32 cellular contexts compared by ENCODE assay signal in genomic region chr5:150103678-150104549, GRCh38. TPM values are rescaled to one million over a fixed set of nuclear protein-coding genes. Genes with fewer than 3 reads are reported as not detected.
DNase-seq lines count a peak whose midpoint lies in the region; ATAC-seq and TF ChIP-seq lines count a peak whose summit lies in the region.
"Had no signal": no experiment of that assay in that cellular context is flagged by ENCODE, and none has a peak within 500 bp of the region (broad histone marks: within the 10 kb centered on the region; RNA-seq: fewer than 3 reads in every experiment).

No MANE protein-coding gene starts in this region.

- H3K36me3 ChIP-seq in right atrium auricular region (no peaks in the 10 kb centered on the region), trophoblast cell (ENCODE audit: control insufficient read depth in 1 of 2, insufficient read depth in 2 of 2, low read length in 2 of 2) (peaks cover 2% of the 10 kb centered on the region in 2 experiments), mesendoderm (ENCODE audit: control insufficient read depth, insufficient read depth, low read length) (no peaks in the 10 kb centered on the region)
- H3K36me3 ChIP-seq: brain microvascular endothelial cell, neural progenitor cell, right lobe of liver had no signal

- H3K36me3 Mint-ChIP-seq in activated naive CD4-positive, alpha-beta T cell treated with anti-CD3 and anti-CD28 coated beads, Interleukin-2, amount 50 U/mL, for 72 hours, result no peaks in the 10 kb centered on the region
- H3K36me3 Mint-ChIP-seq: immature natural killer cell, memory B cell, neural progenitor cell, type B pancreatic cell had no signal

- H3K4me3 ChIP-seq in right atrium auricular region (no peak overlapping the region), trophoblast cell (ENCODE audit: low read depth, low read length) (no peak overlapping the region), mesendoderm (ENCODE audit: low read length) (no peak overlapping the region)
- H3K4me3 ChIP-seq: neural progenitor cell, PC-9, right lobe of liver had no signal

- TF ChIP-seq CTCF in right atrium auricular region (IDR thresholded peaks at IDR 0.05), result no peak

- H4K5ac ChIP-seq in mesendoderm (ENCODE audit: low read length), result no peak overlapping the region

- H4K12ac ChIP-seq in trophoblast cell (ENCODE audit: low read depth, low read length), result no peak overlapping the region

- WGBS in trophoblast cell (ENCODE audit: extremely low coverage, insufficient coverage, insufficient read length), result no CpG with 5 or more reads among the region's 5 CpGs
- WGBS in mesendoderm (ENCODE audit: extremely low coverage, insufficient coverage, low lambda C conversion rate), result no CpG with 5 or more reads among the region's 5 CpGs

- no peaks in the 10 kb centered on the region for H3K4me1 ChIP-seq in right atrium auricular region
- peaks cover 27 to 35% of the 10 kb centered on the region in 2 experiments for H3K4me1 ChIP-seq in trophoblast cell (ENCODE audit: control insufficient read depth in 1 of 2, insufficient read depth in 2 of 2, low read length in 2 of 2)
- H3K4me1 ChIP-seq in mesendoderm (ENCODE audit: control insufficient read depth, low read depth, low read length), result no peaks in the 10 kb centered on the region
- H3K4me1 ChIP-seq: neural progenitor cell, right lobe of liver had no signal

- no peak overlapping the region for H2BK5ac ChIP-seq in trophoblast cell (ENCODE audit: low read depth, low read length, poor library complexity)
- no peak overlapping the region for H2BK5ac ChIP-seq in mesendoderm (ENCODE audit: low read length)

- H4K91ac ChIP-seq in trophoblast cell (ENCODE audit: low read depth, low read length), result peak overlapping the region; percentile 22

- DNase-seq in right atrium auricular region (ENCODE audit: low spot score) (peak; percentile 56), cardiac septum (ENCODE audit: low spot score) (no peak), iPS-NIHi11 (ENCODE audit: low spot score) (peak; percentile 2), trophoblast cell (no peak), mesendoderm (no peak), NCI-H1105 treated with DMSO at 0.1 percent for 48 hours (lab: John Stamatoyannopoulos, UW) (no peak)
- no peak for DNase-seq in activated naive CD4-positive, alpha-beta T cell treated with anti-CD3 and anti-CD28 coated beads, Interleukin-2, amount 50 U/mL, for 72 hours (ENCODE audit: low spot score in 2 of 2)
- DNase-seq: activated CD4-positive, alpha-beta T cell treated with anti-CD3 and anti-CD28 coated beads, Interleukin-2, amount 50 U/mL, for 4 hours; activated naive CD4-positive, alpha-beta T cell treated with anti-CD3 and anti-CD28 coated beads for 36 hours; amniotic stem cell; brain microvascular endothelial cell; DMS79 treated with DMSO at 0.1 percent for 48 hours; GDM1; GOT3; HFFc6; hippocampal formation; immature natural killer cell; NCI-H2029; NCI-H524 treated with DMSO at 0.1 percent for 48 hours; NK-92 treated with Interleukin-12 subunit alpha and Interleukin-12 subunit beta, amount 100 ng/mL, for 24 hours; PC-9; stimulated activated CD4-positive, alpha-beta T cell treated with anti-CD3 and anti-CD28 coated beads, Interleukin-2, amount 100 ng/mL, for 48 hours had no signal

- no peak overlapping the region for H4K8ac ChIP-seq in trophoblast cell (ENCODE audit: low read depth, low read length)
- no peak overlapping the region for H4K8ac ChIP-seq in mesendoderm (ENCODE audit: low read depth, low read length)

- peak overlapping the region in 1 of 2 donors; percentile 7 for H3K27ac Mint-ChIP-seq in activated naive CD4-positive, alpha-beta T cell treated with anti-CD3 and anti-CD28 coated beads, Interleukin-2, amount 50 U/mL, for 72 hours
- H3K27ac Mint-ChIP-seq: activated naive CD4-positive, alpha-beta T cell treated with anti-CD3 and anti-CD28 coated beads for 36 hours; HFFc6; immature natural killer cell; memory B cell; neural progenitor cell; progenitor cell of endocrine pancreas; T-helper 1 cell treated with Interleukin-12 subunit alpha and Interleukin-12 subunit beta and Interleukin-4 antibody, amounts not matched to agents 30 μg/mL and 1 μg/mL, for 36 hours; type B pancreatic cell had no signal

- no peak overlapping the region for H3K9ac ChIP-seq in trophoblast cell (ENCODE audit: low read length)
- H3K9ac ChIP-seq in mesendoderm (ENCODE audit: low read length), result no peak overlapping the region
- H3K9ac ChIP-seq: neural progenitor cell had no signal

- H3K4me2 ChIP-seq in trophoblast cell (ENCODE audit: low read length), result no peak overlapping the region
- no peak overlapping the region for H3K4me2 ChIP-seq in mesendoderm (ENCODE audit: low read length)
- H3K4me2 ChIP-seq: neural progenitor cell, PC-9 had no signal

- peak overlapping the region; percentile 70 for H2BK12ac ChIP-seq in trophoblast cell (ENCODE audit: low read length)

- no peak overlapping the region for H2AFZ ChIP-seq in trophoblast cell (ENCODE audit: insufficient read depth, low read length, poor library complexity)
- H2AFZ ChIP-seq: neural progenitor cell, PC-9 had no signal

- H3K9me3 Mint-ChIP-seq in activated naive CD4-positive, alpha-beta T cell treated with anti-CD3 and anti-CD28 coated beads, Interleukin-2, amount 50 U/mL, for 72 hours, result no peaks in the 10 kb centered on the region
- H3K9me3 Mint-ChIP-seq: activated naive CD4-positive, alpha-beta T cell treated with anti-CD3 and anti-CD28 coated beads for 36 hours; HFFc6; immature natural killer cell; memory B cell; neural progenitor cell; T-helper 1 cell treated with Interleukin-12 subunit alpha and Interleukin-12 subunit beta and Interleukin-4 antibody, amounts not matched to agents 30 μg/mL and 1 μg/mL, for 36 hours had no signal

- H3K27me3 ChIP-seq in right atrium auricular region, result no peaks in the 10 kb centered on the region
- H3K27me3 ChIP-seq in trophoblast cell (ENCODE audit: insufficient read depth, low read length), result no peaks in the 10 kb centered on the region
- H3K27me3 ChIP-seq in mesendoderm (ENCODE audit: insufficient read depth, low read length, poor library complexity), result no peaks in the 10 kb centered on the region
- H3K27me3 ChIP-seq: brain microvascular endothelial cell, neural progenitor cell, right lobe of liver had no signal

- peak overlapping the region; percentile 63 for H3K14ac ChIP-seq in trophoblast cell (ENCODE audit: low read length)

- no peak overlapping the region for H3K27ac ChIP-seq in right atrium auricular region
- H3K27ac ChIP-seq in trophoblast cell (ENCODE audit: low read depth, low read length), result no peak overlapping the region
- H3K27ac ChIP-seq in mesendoderm (ENCODE audit: low read depth, low read length), result no peak overlapping the region
- H3K27ac ChIP-seq: brain microvascular endothelial cell, neural progenitor cell, PC-9, right lobe of liver had no signal

- no peaks in the 10 kb centered on the region for H3K9me3 ChIP-seq in right atrium auricular region
- no peaks in the 10 kb centered on the region for H3K9me3 ChIP-seq in trophoblast cell (ENCODE audit: insufficient read depth, low read depth, low read length)
- H3K9me3 ChIP-seq: right lobe of liver had no signal

- no peak overlapping the region for H2BK15ac ChIP-seq in mesendoderm (replicated peaks; ENCODE audit: low read depth)

- intact Hi-C loops in cardiac septum (cut with DNase I), result no loop called here

- H3K79me2 ChIP-seq in trophoblast cell (ENCODE audit: control insufficient read depth, insufficient read depth, low read length, poor library complexity) (peaks cover 2% of the 10 kb centered on the region), mesendoderm (ENCODE audit: control insufficient read depth, insufficient read depth, low read length) (no peaks in the 10 kb centered on the region)

- H3K23ac ChIP-seq in trophoblast cell (ENCODE audit: low read length), result no peak overlapping the region
- H3K23ac ChIP-seq in mesendoderm (ENCODE audit: low read length), result no peak overlapping the region

- H3K79me1 ChIP-seq in trophoblast cell (ENCODE audit: low read length) (peaks cover 21% of the 10 kb centered on the region), mesendoderm (ENCODE audit: low read length) (no peaks in the 10 kb centered on the region)

- H3K18ac ChIP-seq in trophoblast cell (ENCODE audit: low read length) (no peak overlapping the region), mesendoderm (ENCODE audit: low read length) (no peak overlapping the region)

- H3K56ac ChIP-seq in mesendoderm (ENCODE audit: low read length), result no peak overlapping the region

- H2AK5ac ChIP-seq in trophoblast cell (ENCODE audit: low read length) (no peak overlapping the region), mesendoderm (ENCODE audit: low read length) (no peak overlapping the region)

- H3K4ac ChIP-seq in trophoblast cell (ENCODE audit: low read depth, low read length) (no peak overlapping the region), mesendoderm (ENCODE audit: low read depth, low read length) (no peak overlapping the region)

- H2BK120ac ChIP-seq in trophoblast cell (ENCODE audit: insufficient read depth, low read length, poor library complexity) (no peak overlapping the region), mesendoderm (ENCODE audit: low read depth, low read length) (no peak overlapping the region)

- no peak for ATAC-seq in activated naive CD4-positive, alpha-beta T cell treated with anti-CD3 and anti-CD28 coated beads, Interleukin-2, amount 50 U/mL, for 72 hours
- ATAC-seq in GM21529 (IDR thresholded peaks at IDR 0.05; ENCODE audit: unreplicated experiment), result no peak
- ATAC-seq: left colon, SK-N-SH treated with all-trans-retinoic acid at 6 μM for 48 hours had no signal

RNA-seq across cellular contexts. Expression of gene CSF1R, which starts 17.6 kb away (rescaled TPM):
- total RNA-seq in right atrium auricular region (10 to 100 TPM; 11.2 to 24.6 TPM), cardiac septum (11.9 TPM)
- 42.3 and 43.7 TPM in 2 replicates for polyA plus RNA-seq in trophoblast cell (2013)
- 0.04 TPM for polyA plus RNA-seq in mesendoderm (2013, experiment 1 of 2)
- 0.11 TPM for polyA plus RNA-seq in mesendoderm (2013, experiment 2 of 2)
- 1 to 10 TPM in 1 of 2 donors, not detected in 1; 5.2 TPM for total RNA-seq in activated naive CD4-positive, alpha-beta T cell treated with anti-CD3 and anti-CD28 coated beads, Interleukin-2, amount 50 U/mL, for 72 hours
- total RNA-seq: endothelial cell of umbilical vein, progenitor cell of endocrine pancreas had no signal
- polyA plus RNA-seq: endothelial cell of umbilical vein had no signal

RNA-seq across cellular contexts. Expression of gene PDGFRB, which starts 51.7 kb away (rescaled TPM):
- total RNA-seq in right atrium auricular region (10 to 100 TPM; 68.3 to 68.7 TPM), cardiac septum (54.6 TPM)
- 91.3 and 93.4 TPM in 2 replicates for polyA plus RNA-seq in trophoblast cell (2013)
- polyA plus RNA-seq in mesendoderm (2013, experiment 1 of 2), result 15.5 TPM
- polyA plus RNA-seq in mesendoderm (2013, experiment 2 of 2), result 14.7 TPM
- under 1 TPM; 0.64 to 0.89 TPM for total RNA-seq in activated naive CD4-positive, alpha-beta T cell treated with anti-CD3 and anti-CD28 coated beads, Interleukin-2, amount 50 U/mL, for 72 hours
- total RNA-seq: PC-9 had no signal

Comparison
In these comparisons a context has a peak if more than half of its experiments do, and no peak if none do; other contexts are left out.
1. DNase-seq: peak in right atrium auricular region (single experiment) and iPS-NIHi11 (single experiment); none in cardiac septum (single experiment), trophoblast cell (0 of 2), mesendoderm (single experiment), activated naive CD4-positive, alpha-beta T cell treated with anti-CD3 and anti-CD28 coated beads, Interleukin-2, amount 50 U/mL, for 72 hours (0 of 2) and NCI-H1105 treated with DMSO at 0.1 percent for 48 hours (single experiment).
2. RNA of gene PDGFRB, which starts 51.7 kb away (total RNA-seq): 68.3 to 68.7 TPM in right atrium auricular region and 54.6 TPM in cardiac septum (single experiment); 0.64 to 0.89 TPM in activated naive CD4-positive, alpha-beta T cell treated with anti-CD3 and anti-CD28 coated beads, Interleukin-2, amount 50 U/mL, for 72 hours; every median in the first group is over 10 times any median in the second.